In genomic region chr22:38873469-38874411, GRCh38 we compare ENCODE assay signal across 1 cellular context.
TF ChIP-seq lines count a peak whose summit lies in the region.

No MANE protein-coding gene starts in this region.

TF ChIP-seq in WTC11, 78 proteins besides CTCF, POLR2A, EP300 and RAD21 (continued from another document):
- no peak for TF ChIP-seq STAT6 (CRISPR knock-in tag; conservative IDR thresholded peaks at IDR 0.05; ENCODE audit: low read depth)
- no peak for TF ChIP-seq SOX15 (CRISPR knock-in tag; IDR thresholded peaks at IDR 0.05)
